16 cellular contexts compared by ENCODE assay signal in genomic region chr19:15488489-15489226, GRCh38. TPM values are rescaled to one million over a fixed set of nuclear protein-coding genes. Genes with fewer than 3 reads are reported as not detected.
DNase-seq lines count a peak whose midpoint lies in the region; ATAC-seq, FAIRE-seq and TF ChIP-seq lines count a peak whose summit lies in the region.
"Had no signal": no experiment of that assay in that cellular context is flagged by ENCODE, and none has a peak within 500 bp of the region (broad histone marks: within the 10 kb centered on the region; RNA-seq: fewer than 3 reads in every experiment).

No MANE protein-coding gene starts in this region.

- no peak overlapping the region for H2AFZ ChIP-seq in K562 (ENCODE audit: low read depth, low read length)

- no peak for TF ChIP-seq RAD21 in K562 (CRISPR knock-in tag; conservative IDR thresholded peaks at IDR 0.05 in 1 of 2, IDR thresholded peaks at IDR 0.05 in 1 of 2)

- CTCF ChIA-PET in K562 (lab: Yijun Ruan, JAX; ENCODE audit: low intra/inter-chr PET ratio): no interaction called here

- H3K4me1 ChIP-seq in K562 (replicated peaks in 1 of 2; ENCODE audit: control insufficient read depth in 2 of 2, insufficient read depth in 2 of 2, low read length in 2 of 2) (no peaks in the 10 kb centered on the region), heart right ventricle (no peaks in the 10 kb centered on the region), gastrocnemius medialis (no peaks in the 10 kb centered on the region), stomach (no peaks in the 10 kb centered on the region)

- in situ Hi-C loops in K562 (cut with MboI) (no loop called here), gastrocnemius medialis (cut with MboI; ENCODE audit: low sequenced_read_pairs in 4 of 4) (no loop called here), KBM-7 (cut with MboI; ENCODE audit: low pct_unique_long_range_greater_than_20kb, low sequenced_read_pairs) (no loop called here)

- no peak for TF ChIP-seq POLR2A in K562 (conservative IDR thresholded peaks at IDR 0.05)
- no peak for TF ChIP-seq POLR2A in gastrocnemius medialis (IDR thresholded peaks at IDR 0.05)
- TF ChIP-seq POLR2A in stomach (IDR thresholded peaks at IDR 0.05): no peak

- FAIRE-seq in K562 (lab: Jason Lieb, UNC): no peak

- H3K36me3 ChIP-seq in K562 (ENCODE audit: control insufficient read depth, insufficient read depth, low read length) (no peaks in the 10 kb centered on the region), heart right ventricle (no peaks in the 10 kb centered on the region), gastrocnemius medialis (no peaks in the 10 kb centered on the region), stomach (no peaks in the 10 kb centered on the region)

- H3K27ac ChIP-seq in K562 (ENCODE audit: extremely low read depth, low read depth, low read length) (no peak overlapping the region), heart right ventricle (no peak overlapping the region), gastrocnemius medialis (peak overlapping the region in 1 of 4 donors; percentile 42), stomach (no peak overlapping the region)

- H3K27me3 ChIP-seq in K562 (ENCODE audit: control insufficient read depth in 2 of 2, insufficient read depth in 2 of 2, low read length in 2 of 2): 0 out of 5 replicates have a peak, but pooled peaks cover 0 to 2% of the 10 kb centered on the region in 2 experiments
- no peaks in the 10 kb centered on the region for H3K27me3 ChIP-seq in heart right ventricle
- H3K27me3 ChIP-seq in gastrocnemius medialis: no peaks in the 10 kb centered on the region
- no peaks in the 10 kb centered on the region for H3K27me3 ChIP-seq in stomach

- BruUV-seq in K562 (replicated peaks; lab: Mats Ljungman, UMichigan): no TSS peak

- intact Hi-C loops in K562 (cut with micrococcal nuclease) (no loop called here), heart right ventricle (cut with DNase I) (no loop called here), gastrocnemius medialis (cut with DNase I; ENCODE audit: low total_unique reads) (no loop called here), stomach (cut with DNase I; ENCODE audit: low total_unique reads) (no loop called here)

- H3K9me1 ChIP-seq in K562 (ENCODE audit: control insufficient read depth, insufficient read depth, low read length): no peaks in the 10 kb centered on the region

- no peak overlapping the region for H3K4me2 ChIP-seq in K562 (ENCODE audit: insufficient read depth, low read length)

- H3K9me3 ChIP-seq in K562 (replicated peaks; ENCODE audit: control insufficient read depth, insufficient read depth, low read depth, low read length) (no peaks in the 10 kb centered on the region), heart right ventricle (peaks cover 0 to 13% (median 0%) of the 10 kb centered on the region in 11 donors), gastrocnemius medialis (no peaks in the 10 kb centered on the region), stomach (peaks cover 0 to 5% (median 0%) of the 10 kb centered on the region in 4 donors)

- H3K9ac ChIP-seq in K562 (ENCODE audit: insufficient read depth in 1 of 2, low read depth in 2 of 2, low read length in 2 of 2): no peak overlapping the region

- H3K4me3 ChIP-seq in K562 (no peak overlapping the region), heart right ventricle (no peak overlapping the region), gastrocnemius medialis (no peak overlapping the region), stomach (no peak overlapping the region)

- POLR2A ChIA-PET in K562 (lab: Yijun Ruan, JAX): no interaction called here

- no peak for TF ChIP-seq EP300 in K562 (IDR thresholded peaks at IDR 0.05; ENCODE audit: low read length)
- TF ChIP-seq EP300 in stomach (IDR thresholded peaks at IDR 0.05): no peak

- ATAC-seq in K562: no peak
- peak in 5 of 8 donors; percentile 27 to 71 (median 41) for ATAC-seq in heart right ventricle
- ATAC-seq in gastrocnemius medialis: peak; percentile 56 to 77
- ATAC-seq: SK-N-SH treated with all-trans-retinoic acid at 6 μM for 48 hours had no signal

- H3K79me2 ChIP-seq in K562 (ENCODE audit: control insufficient read depth, insufficient read depth, low read length): no peaks in the 10 kb centered on the region

- TF ChIP-seq CTCF in K562 (IDR thresholded peaks at IDR 0.05 in 2 of 3, conservative IDR thresholded peaks at IDR 0.05 in 1 of 3; ENCODE audit: insufficient read depth in 2 of 3, low read depth in 1 of 3, low read length in 3 of 3): no peak
- no peak for TF ChIP-seq CTCF in heart right ventricle (IDR thresholded peaks at IDR 0.05)
- TF ChIP-seq CTCF in gastrocnemius medialis (IDR thresholded peaks at IDR 0.05 in 4 of 5, conservative IDR thresholded peaks at IDR 0.05 in 1 of 5): no peak
- TF ChIP-seq CTCF in stomach (IDR thresholded peaks at IDR 0.05): no peak

- H4K20me1 ChIP-seq in K562 (replicated peaks; ENCODE audit: control insufficient read depth, insufficient read depth, low read length): no peaks in the 10 kb centered on the region

- WGBS in K562 (ENCODE audit: insufficient coverage, low coverage, missing lambda C conversion rate): 23% methylated on average over 13 of the region's 13 CpGs
- 50% methylated on average over 13 of the region's 13 CpGs for WGBS in heart right ventricle, 2 donors
- 62 to 71% (median 67%) methylated on average over 13 of the region's 13 CpGs for WGBS in stomach, 5 donors

- DNase-seq in GM04503 (ENCODE audit: low read depth) (peak; percentile 11), K562 (ENCODE audit: extremely low read depth in 1 of 4, low spot score in 3 of 4) (no peak), heart right ventricle (peak in 1 of 2 donors; percentile 49), gastrocnemius medialis (peak; percentile 47 to 58), H4 (ENCODE audit: low spot score) (no peak), KBM-7 (no peak), stomach (no peak)
- DNase-seq: AML-193, COR-L47, DMS153, HCEC 1CT, NCI-H1048, NCI-H1436 treated with DMSO at 0.1 percent for 48 hours, NCI-H2081 treated with DMSO at 0.1 percent for 48 hours, NCI-H510A treated with DMSO at 0.1 percent for 48 hours had no signal

RNA-seq across cellular contexts. Expression of gene PGLYRP2, which starts 9.4 kb away (rescaled TPM):
- total RNA-seq in K562 (2011; cell fraction: chromatin; rRNA removed; ENCODE audit: low replicate concordance): not detected in 2 replicates
- total RNA-seq in K562 (2011; cell fraction: nucleolus; rRNA removed): not detected in 2 replicates
- total RNA-seq in K562 (2011; cell fraction: nucleoplasm; rRNA removed): not detected in 2 replicates
- total RNA-seq in K562 (2014; rRNA removed): not detected in 2 replicates
- total RNA-seq in K562 (2014; rRNA removed; fragmentation: Illumina TruSeq; extraction: Trizol): not detected in 2 replicates
- total RNA-seq in K562 (2015; rRNA removed; fragmentation: Illumina TruSeq; extraction: Trizol): not detected in 2 replicates
- total RNA-seq in K562 (2021): not detected in 2 replicates
- polyA plus RNA-seq in K562 (2011; rRNA removed): not detected in 2 replicates
- polyA plus RNA-seq in K562 (2011; cell fraction: cytosol; rRNA removed): not detected in 2 replicates
- polyA plus RNA-seq in K562 (2011; cell fraction: nucleus; rRNA removed): not detected in 2 replicates
- polyA plus RNA-seq in K562 (2012): not detected in 2 replicates
- not detected in 2 replicates for polyA plus RNA-seq in K562 (2014; fragmentation: Illumina TruSeq; extraction: Trizol)
- polyA plus RNA-seq in K562 (2014; fragmentation: Nextera tagmentation; extraction: Ambion mirVana): not detected
- not detected in 2 replicates for polyA plus RNA-seq in K562 (2014; rRNA removed)
- not detected in 2 replicates for polyA minus RNA-seq in K562 (2011; rRNA and poly(A)+ RNA removed)
- not detected in 2 replicates for polyA minus RNA-seq in K562 (2011; cell fraction: cytosol; rRNA and poly(A)+ RNA removed)
- not detected in 2 replicates for polyA minus RNA-seq in K562 (2011; cell fraction: nucleus; rRNA and poly(A)+ RNA removed)
- not detected for total RNA-seq in heart right ventricle
- polyA plus RNA-seq in heart right ventricle: not detected
- not detected for total RNA-seq in gastrocnemius medialis
- total RNA-seq in H4 (2014; rRNA removed; shearing (Covaris generic)): not detected in 2 replicates
- total RNA-seq in stomach: not detected
- not detected for polyA plus RNA-seq in stomach

RNA-seq across cellular contexts. Expression of gene CYP4F22, which starts 19.7 kb away (rescaled TPM):
- total RNA-seq in K562 (2011; cell fraction: chromatin; rRNA removed; ENCODE audit: low replicate concordance): not detected in 2 replicates
- total RNA-seq in K562 (2011; cell fraction: nucleolus; rRNA removed): not detected in 2 replicates
- total RNA-seq in K562 (2011; cell fraction: nucleoplasm; rRNA removed): not detected in 2 replicates
- total RNA-seq in K562 (2014; rRNA removed) (not detected in 2 replicates), K562 (2014; rRNA removed; fragmentation: Illumina TruSeq; extraction: Trizol) (not detected in 2 replicates), K562 (2015; rRNA removed; fragmentation: Illumina TruSeq; extraction: Trizol) (not detected in 2 replicates), K562 (2021) (not detected in 2 replicates), heart right ventricle (not detected), gastrocnemius medialis (under 1 TPM in 3 of 4 donors, not detected in 1; 0.24 to 0.29 (median 0.25) TPM), stomach (10 to 100 TPM in 1 of 5 donors, 1 to 10 TPM in 1, under 1 TPM in 1, not detected in 2; 0.14 to 21.6 (median 1.8) TPM)
- polyA plus RNA-seq in K562 (2011; rRNA removed) (not detected in 2 replicates), K562 (2014; fragmentation: Illumina TruSeq; extraction: Trizol) (not detected in 2 replicates), K562 (2014; fragmentation: Nextera tagmentation; extraction: Ambion mirVana) (not detected), K562 (2014; rRNA removed) (not detected in 2 replicates), heart right ventricle (not detected), stomach (1 to 10 TPM in 1 of 3 donors, under 1 TPM in 2; 0.12 to 1.1 (median 0.35) TPM)
- polyA plus RNA-seq in K562 (2011; cell fraction: cytosol; rRNA removed): not detected in 2 replicates
- polyA plus RNA-seq in K562 (2011; cell fraction: nucleus; rRNA removed): not detected in 2 replicates
- not detected in 2 replicates for polyA plus RNA-seq in K562 (2012)
- not detected in 2 replicates for polyA minus RNA-seq in K562 (2011; rRNA and poly(A)+ RNA removed)
- polyA minus RNA-seq in K562 (2011; cell fraction: cytosol; rRNA and poly(A)+ RNA removed): not detected in 2 replicates
- not detected in 2 replicates for polyA minus RNA-seq in K562 (2011; cell fraction: nucleus; rRNA and poly(A)+ RNA removed)
- 0.04 TPM in 2 replicates for total RNA-seq in H4 (2014; rRNA removed; shearing (Covaris generic))

RNA-seq across cellular contexts. Expression of gene RASAL3, which starts 24.3 kb away (rescaled TPM):
- total RNA-seq in K562 (2011; cell fraction: chromatin; rRNA removed; ENCODE audit: low replicate concordance): 0.35 TPM in 1 of 2 replicates, not detected in the other
- total RNA-seq in K562 (2011; cell fraction: nucleolus; rRNA removed): 0.13 TPM in 1 of 2 replicates, not detected in the other
- total RNA-seq in K562 (2011; cell fraction: nucleoplasm; rRNA removed): 2.5 TPM in 1 of 2 replicates, not detected in the other
- total RNA-seq in K562 (2014; rRNA removed) (0.04 TPM in 1 of 2 replicates, not detected in the other), K562 (2014; rRNA removed; fragmentation: Illumina TruSeq; extraction: Trizol) (not detected in 2 replicates), K562 (2015; rRNA removed; fragmentation: Illumina TruSeq; extraction: Trizol) (not detected in 2 replicates), K562 (2021) (0.44 and 0.87 TPM in 2 replicates), heart right ventricle (1 to 10 TPM in 5 of 10 donors, under 1 TPM in 5; 0.19 to 6.6 (median 0.85) TPM), gastrocnemius medialis (1 to 10 TPM in 1 of 4 donors, under 1 TPM in 2, not detected in 1; 0.36 to 1.6 (median 0.38) TPM), stomach (10 to 100 TPM in 2 of 5 donors, 1 to 10 TPM in 3; 1.1 to 21.2 (median 7.8) TPM)
- polyA plus RNA-seq in K562 (2011; rRNA removed) (not detected in 2 replicates), K562 (2014; fragmentation: Illumina TruSeq; extraction: Trizol) (not detected in 2 replicates), K562 (2014; fragmentation: Nextera tagmentation; extraction: Ambion mirVana) (not detected), K562 (2014; rRNA removed) (0.07 TPM in 1 of 2 replicates, not detected in the other), heart right ventricle (1 to 10 TPM in 1 of 2 donors, under 1 TPM in 1; 0.64 to 1.6 TPM), stomach (1 to 10 TPM; 2.1 to 3.5 (median 2.5) TPM)
- 0.01 TPM in 1 of 2 replicates, not detected in the other for polyA plus RNA-seq in K562 (2011; cell fraction: cytosol; rRNA removed)
- polyA plus RNA-seq in K562 (2011; cell fraction: nucleus; rRNA removed): 0.04 and 0.16 TPM in 2 replicates
- polyA plus RNA-seq in K562 (2012): 0.08 and 0.16 TPM in 2 replicates
- not detected in 2 replicates for polyA minus RNA-seq in K562 (2011; rRNA and poly(A)+ RNA removed)
- not detected in 2 replicates for polyA minus RNA-seq in K562 (2011; cell fraction: cytosol; rRNA and poly(A)+ RNA removed)
- polyA minus RNA-seq in K562 (2011; cell fraction: nucleus; rRNA and poly(A)+ RNA removed): not detected in 2 replicates
- not detected in 2 replicates for total RNA-seq in H4 (2014; rRNA removed; shearing (Covaris generic))

RNA-seq across cellular contexts. Expression of gene WIZ, which starts 38.9 kb away (rescaled TPM):
- 13.2 and 37.4 TPM in 2 replicates for total RNA-seq in K562 (2011; cell fraction: chromatin; rRNA removed; ENCODE audit: low replicate concordance)
- total RNA-seq in K562 (2011; cell fraction: nucleolus; rRNA removed): 27.4 and 28.3 TPM in 2 replicates
- total RNA-seq in K562 (2011; cell fraction: nucleoplasm; rRNA removed): 20.2 and 22.8 TPM in 2 replicates
- total RNA-seq in K562 (2014; rRNA removed) (13.9 and 16.0 TPM in 2 replicates), K562 (2014; rRNA removed; fragmentation: Illumina TruSeq; extraction: Trizol) (1.1 and 1.3 TPM in 2 replicates), K562 (2015; rRNA removed; fragmentation: Illumina TruSeq; extraction: Trizol) (4.8 and 5.4 TPM in 2 replicates), K562 (2021) (32.7 and 37.5 TPM in 2 replicates), heart right ventricle (10 to 100 TPM; 19.5 to 34.3 (median 21.3) TPM), gastrocnemius medialis (10 to 100 TPM; 28.0 to 40.6 (median 32.5) TPM), stomach (100 to 1,000 TPM in 1 of 5 donors, 10 to 100 TPM in 4; 15.2 to 124 (median 60.3) TPM)
- polyA plus RNA-seq in K562 (2011; rRNA removed) (3.7 and 4.7 TPM in 2 replicates), K562 (2014; fragmentation: Illumina TruSeq; extraction: Trizol) (9.4 and 22.9 TPM in 2 replicates), K562 (2014; fragmentation: Nextera tagmentation; extraction: Ambion mirVana) (under 1 TPM; 0.06 to 0.08 TPM), K562 (2014; rRNA removed) (19.1 and 21.8 TPM in 2 replicates), heart right ventricle (10 to 100 TPM; 18.7 to 25.7 TPM), stomach (10 to 100 TPM; 13.9 to 16.1 (median 14.2) TPM)
- polyA plus RNA-seq in K562 (2011; cell fraction: cytosol; rRNA removed): 5.3 and 12.2 TPM in 2 replicates
- 16.0 and 33.9 TPM in 2 replicates for polyA plus RNA-seq in K562 (2011; cell fraction: nucleus; rRNA removed)
- polyA plus RNA-seq in K562 (2012): 18.0 and 22.2 TPM in 2 replicates
- polyA minus RNA-seq in K562 (2011; rRNA and poly(A)+ RNA removed): 0.63 and 1.1 TPM in 2 replicates
- 7.5 and 9.4 TPM in 2 replicates for polyA minus RNA-seq in K562 (2011; cell fraction: cytosol; rRNA and poly(A)+ RNA removed)
- 5.3 and 6.5 TPM in 2 replicates for polyA minus RNA-seq in K562 (2011; cell fraction: nucleus; rRNA and poly(A)+ RNA removed)
- total RNA-seq in H4 (2014; rRNA removed; shearing (Covaris generic)): 7.2 and 7.4 TPM in 2 replicates

Comparison
In these comparisons a context has a peak if more than half of its experiments do, and no peak if none do; other contexts are left out.
1. DNase-seq: peak in GM04503 (single experiment) and gastrocnemius medialis (2 of 2); none in K562 (0 of 4), H4 (single experiment), KBM-7 (single experiment) and stomach (single experiment).